ENCODE assay signal across 10 cellular contexts in genomic region chr14:23577004-23577681, GRCh38. TPM values are rescaled to one million over a fixed set of nuclear protein-coding genes. Genes with fewer than 3 reads are reported as not detected.
DNase-seq lines count a peak whose midpoint lies in the region; ATAC-seq and TF ChIP-seq lines count a peak whose summit lies in the region.
"Had no signal": no experiment of that assay in that cellular context is flagged by ENCODE, and none has a peak within 500 bp of the region (broad histone marks: within the 10 kb centered on the region; RNA-seq: fewer than 3 reads in every experiment).

No MANE protein-coding gene starts in this region.

- H3K4me1 Mint-ChIP-seq in activated naive CD4-positive, alpha-beta T cell treated with anti-CD3 and anti-CD28 coated beads for 36 hours (ENCODE audit: low read depth): peaks cover 19% of the 10 kb centered on the region
- peaks cover 19% of the 10 kb centered on the region for H3K4me1 Mint-ChIP-seq in activated naive CD4-positive, alpha-beta T cell treated with anti-CD3 and anti-CD28 coated beads, Interleukin-2, amount 10 ng/mL, durations not matched to agents 7 days and 5 days

- H3K9me3 ChIP-seq in colonic mucosa (no peaks in the 10 kb centered on the region), mesenchymal stem cell (ENCODE audit: control insufficient read depth, low read length) (no peaks in the 10 kb centered on the region), aorta (ENCODE audit: control insufficient read depth, low read length) (no peaks in the 10 kb centered on the region)

- H3K4ac ChIP-seq in mesenchymal stem cell (ENCODE audit: low read depth in 1 of 2, low read length in 2 of 2): no peak overlapping the region

- H3K4me3 Mint-ChIP-seq in activated naive CD4-positive, alpha-beta T cell treated with anti-CD3 and anti-CD28 coated beads for 36 hours: peak overlapping the region; percentile 47
- H3K4me3 Mint-ChIP-seq in activated naive CD4-positive, alpha-beta T cell treated with anti-CD3 and anti-CD28 coated beads, Interleukin-2, amount 10 ng/mL, durations not matched to agents 7 days and 5 days: no peak overlapping the region

- CTCF ChIA-PET in activated naive CD4-positive, alpha-beta T cell treated with anti-CD3 and anti-CD28 coated beads for 36 hours (lab: Charles Lee): no interaction called here
- CTCF ChIA-PET in activated naive CD4-positive, alpha-beta T cell treated with anti-CD3 and anti-CD28 coated beads, Interleukin-2, amount 10 ng/mL, durations not matched to agents 7 days and 5 days (lab: Charles Lee): no interaction called here

- no peaks in the 10 kb centered on the region for H3K36me3 ChIP-seq in colonic mucosa
- peaks cover 0 to 2% of the 10 kb centered on the region in 2 experiments for H3K36me3 ChIP-seq in mesenchymal stem cell (ENCODE audit: control insufficient read depth in 1 of 2, insufficient read depth in 2 of 2, low read depth in 1 of 2, low read length in 2 of 2)
- no peaks in the 10 kb centered on the region for H3K36me3 ChIP-seq in aorta (ENCODE audit: control insufficient read depth in 1 of 2, insufficient read depth in 2 of 2, low read length in 1 of 2)

- H3K79me1 ChIP-seq in mesenchymal stem cell (replicated peaks; ENCODE audit: low read length, poor library complexity, severe bottlenecking): no peaks in the 10 kb centered on the region

- H3K27ac ChIP-seq in colonic mucosa (no peak overlapping the region), mesenchymal stem cell (ENCODE audit: low read length, poor library complexity, severe bottlenecking) (no peak overlapping the region), aorta (ENCODE audit: low read depth in 1 of 2, low read length in 2 of 2) (no peak overlapping the region)
- H3K27ac ChIP-seq: VCaP had no signal

- H3K4me2 ChIP-seq in mesenchymal stem cell (ENCODE audit: low read length, poor library complexity, severe bottlenecking): peak overlapping the region; percentile 4

- H2AFZ ChIP-seq in mesenchymal stem cell (ENCODE audit: low read depth, low read length): no peak overlapping the region

- H3K9ac ChIP-seq in colonic mucosa (ENCODE audit: low read depth in 2 of 2, low read length in 2 of 2): no peak overlapping the region
- no peak overlapping the region for H3K9ac ChIP-seq in mesenchymal stem cell (ENCODE audit: low read length)

- no peak overlapping the region for H3K27ac Mint-ChIP-seq in activated naive CD4-positive, alpha-beta T cell treated with anti-CD3 and anti-CD28 coated beads for 36 hours
- no peak overlapping the region for H3K27ac Mint-ChIP-seq in activated naive CD4-positive, alpha-beta T cell treated with anti-CD3 and anti-CD28 coated beads, Interleukin-2, amount 10 ng/mL, durations not matched to agents 7 days and 5 days

- H2BK5ac ChIP-seq in mesenchymal stem cell (ENCODE audit: low read depth, low read length, poor library complexity, severe bottlenecking): no peak overlapping the region

- DNase-seq in activated naive CD4-positive, alpha-beta T cell treated with anti-CD3 and anti-CD28 coated beads for 36 hours: no peak
- no peak for DNase-seq in activated naive CD4-positive, alpha-beta T cell treated with anti-CD3 and anti-CD28 coated beads, Interleukin-2, amount 10 ng/mL, durations not matched to agents 7 days and 5 days
- DNase-seq in colonic mucosa (peak; percentile 16), mesenchymal stem cell (no peak), aorta (no peak), NCI-H2196 treated with DMSO at 0.1 percent for 48 hours (lab: John Stamatoyannopoulos, UW; ENCODE audit: unreplicated experiment) (no peak)
- DNase-seq: DND-41 had no signal

- 8% methylated on average over 53 of the region's 67 CpGs for WGBS in mesenchymal stem cell
- 2% methylated on average over 65 to 67 of the region's 67 CpGs for WGBS in aorta, 2 donors

- H4K8ac ChIP-seq in mesenchymal stem cell (ENCODE audit: low read length): no peak overlapping the region

- no peak overlapping the region for H2AK5ac ChIP-seq in mesenchymal stem cell (ENCODE audit: low read length, severe bottlenecking)

- intact Hi-C loops in activated naive CD4-positive, alpha-beta T cell treated with anti-CD3 and anti-CD28 coated beads for 36 hours (cut with micrococcal nuclease): no loop called here
- intact Hi-C loops in colonic mucosa (cut with DNase I) (no loop called here), aorta (cut with DNase I) (no loop called here)

- H3K4me1 ChIP-seq in colonic mucosa: peaks cover 3% of the 10 kb centered on the region
- peaks cover 15% of the 10 kb centered on the region for H3K4me1 ChIP-seq in mesenchymal stem cell (ENCODE audit: control insufficient read depth, insufficient read depth, low read depth, low read length)
- no peaks in the 10 kb centered on the region for H3K4me1 ChIP-seq in aorta (ENCODE audit: control insufficient read depth in 1 of 2, insufficient read depth in 2 of 2, low read length in 2 of 2)

- H2BK120ac ChIP-seq in mesenchymal stem cell (ENCODE audit: low read depth, low read length): no peak overlapping the region

- TF ChIP-seq CTCF in colonic mucosa (IDR thresholded peaks at IDR 0.05): no peak

- no peaks in the 10 kb centered on the region for H3K36me3 Mint-ChIP-seq in activated naive CD4-positive, alpha-beta T cell treated with anti-CD3 and anti-CD28 coated beads for 36 hours (ENCODE audit: low read depth)
- no peaks in the 10 kb centered on the region for H3K36me3 Mint-ChIP-seq in activated naive CD4-positive, alpha-beta T cell treated with anti-CD3 and anti-CD28 coated beads, Interleukin-2, amount 10 ng/mL, durations not matched to agents 7 days and 5 days

- peaks cover 31% of the 10 kb centered on the region for H3K27me3 Mint-ChIP-seq in activated naive CD4-positive, alpha-beta T cell treated with anti-CD3 and anti-CD28 coated beads for 36 hours (ENCODE audit: low read depth)
- H3K27me3 Mint-ChIP-seq in activated naive CD4-positive, alpha-beta T cell treated with anti-CD3 and anti-CD28 coated beads, Interleukin-2, amount 10 ng/mL, durations not matched to agents 7 days and 5 days: peaks cover 87% of the 10 kb centered on the region

- no peaks in the 10 kb centered on the region for H3K9me3 Mint-ChIP-seq in activated naive CD4-positive, alpha-beta T cell treated with anti-CD3 and anti-CD28 coated beads for 36 hours
- H3K9me3 Mint-ChIP-seq in activated naive CD4-positive, alpha-beta T cell treated with anti-CD3 and anti-CD28 coated beads, Interleukin-2, amount 10 ng/mL, durations not matched to agents 7 days and 5 days: no peaks in the 10 kb centered on the region

- peak; percentile 48 for ATAC-seq in aorta (ENCODE audit: low FRiP score)
- ATAC-seq in HG02623 (IDR thresholded peaks at IDR 0.05; ENCODE audit: unreplicated experiment): no peak
- ATAC-seq in HG02973 (IDR thresholded peaks at IDR 0.05; ENCODE audit: unreplicated experiment): no peak

- H3K4me3 ChIP-seq in colonic mucosa (no peak overlapping the region), mesenchymal stem cell (ENCODE audit: insufficient read depth in 1 of 2, low read depth in 1 of 2, low read length in 2 of 2) (no peak overlapping the region), aorta (ENCODE audit: low read length in 2 of 2) (no peak overlapping the region)

- H3K27me3 ChIP-seq in colonic mucosa: peaks cover 27% of the 10 kb centered on the region
- peaks cover 70 to 81% of the 10 kb centered on the region in 2 experiments for H3K27me3 ChIP-seq in mesenchymal stem cell (ENCODE audit: control insufficient read depth in 1 of 2, insufficient read depth in 1 of 2, low read length in 2 of 2)
- no peaks in the 10 kb centered on the region for H3K27me3 ChIP-seq in aorta (ENCODE audit: control insufficient read depth in 1 of 2, insufficient read depth in 2 of 2, low read length in 1 of 2)

- no peak overlapping the region for H3K18ac ChIP-seq in mesenchymal stem cell (ENCODE audit: low read depth in 1 of 2, low read length in 2 of 2)

- H3K23ac ChIP-seq in mesenchymal stem cell (ENCODE audit: low read length in 2 of 2): peak overlapping the region in 1 of 2 experiments; percentile 72

- H4K91ac ChIP-seq in mesenchymal stem cell (ENCODE audit: low read length): no peak overlapping the region

- H3K14ac ChIP-seq in mesenchymal stem cell (ENCODE audit: low read length in 2 of 2): no peak overlapping the region

- H2BK15ac ChIP-seq in mesenchymal stem cell (ENCODE audit: low read depth, poor library complexity, severe bottlenecking): no peak overlapping the region

- no peak overlapping the region for H2BK12ac ChIP-seq in mesenchymal stem cell (ENCODE audit: low read length in 2 of 2)

RNA-seq across cellular contexts. Expression of gene JPH4, which starts 1.4 kb away (rescaled TPM):
- total RNA-seq in activated naive CD4-positive, alpha-beta T cell treated with anti-CD3 and anti-CD28 coated beads for 36 hours: under 1 TPM in 1 of 2 experiments, not detected in 1; 0.05 TPM
- total RNA-seq in colonic mucosa (under 1 TPM; 0.30 to 0.58 TPM), aorta (1 to 10 TPM; 1.5 to 1.7 TPM)
- 0.04 TPM for polyA plus RNA-seq in mesenchymal stem cell (2013, experiment 1 of 2)
- polyA plus RNA-seq in mesenchymal stem cell (2013, experiment 2 of 2): 0.03 TPM
- polyA plus RNA-seq in aorta: under 1 TPM in 1 of 2 donors, not detected in 1; 0.23 TPM

RNA-seq across cellular contexts. Expression of gene AP1G2, which starts 9.6 kb away (rescaled TPM):
- 100 to 1,000 TPM; 205 to 216 TPM for total RNA-seq in activated naive CD4-positive, alpha-beta T cell treated with anti-CD3 and anti-CD28 coated beads for 36 hours
- total RNA-seq in colonic mucosa (100 to 1,000 TPM; 154 to 214 TPM), aorta (10 to 100 TPM; 36.9 to 78.6 TPM)
- polyA plus RNA-seq in mesenchymal stem cell (2013, experiment 1 of 2): 33.4 TPM
- polyA plus RNA-seq in mesenchymal stem cell (2013, experiment 2 of 2): 33.4 TPM
- 10 to 100 TPM; 17.5 to 75.7 TPM for polyA plus RNA-seq in aorta

RNA-seq across cellular contexts. Expression of gene THTPA, which starts 21.1 kb away (rescaled TPM):
- 1 to 10 TPM; 6.2 to 6.6 TPM for total RNA-seq in activated naive CD4-positive, alpha-beta T cell treated with anti-CD3 and anti-CD28 coated beads for 36 hours
- 10 to 100 TPM in 1 of 2 donors, 1 to 10 TPM in 1; 9.0 to 21.0 TPM for total RNA-seq in colonic mucosa
- polyA plus RNA-seq in mesenchymal stem cell (2013, experiment 1 of 2): 7.2 TPM
- polyA plus RNA-seq in mesenchymal stem cell (2013, experiment 2 of 2): 7.1 TPM
- total RNA-seq in aorta: 10 to 100 TPM; 13.0 to 13.7 TPM
- polyA plus RNA-seq in aorta: 10 to 100 TPM; 14.0 to 24.0 TPM

RNA-seq across cellular contexts. Expression of gene ZFHX2, which starts 25.6 kb away (rescaled TPM):
- under 1 TPM; 0.36 to 0.57 TPM for total RNA-seq in activated naive CD4-positive, alpha-beta T cell treated with anti-CD3 and anti-CD28 coated beads for 36 hours
- total RNA-seq in colonic mucosa: 1 to 10 TPM; 1.8 to 2.0 TPM
- polyA plus RNA-seq in mesenchymal stem cell (2013, experiment 1 of 2): 0.19 TPM
- 0.23 TPM for polyA plus RNA-seq in mesenchymal stem cell (2013, experiment 2 of 2)
- 1 to 10 TPM; 1.5 to 4.0 TPM for total RNA-seq in aorta
- polyA plus RNA-seq in aorta: 1 to 10 TPM in 1 of 2 donors, under 1 TPM in 1; 0.13 to 2.1 TPM

RNA-seq across cellular contexts. Expression of gene DHRS2, which starts 59.0 kb away (rescaled TPM):
- under 1 TPM; 0.17 to 0.26 TPM for total RNA-seq in activated naive CD4-positive, alpha-beta T cell treated with anti-CD3 and anti-CD28 coated beads for 36 hours
- total RNA-seq in colonic mucosa: 1 to 10 TPM in 1 of 2 donors, under 1 TPM in 1; 0.56 to 2.1 TPM
- polyA plus RNA-seq in mesenchymal stem cell (2013, experiment 1 of 2): 0.08 TPM
- 0.07 TPM for polyA plus RNA-seq in mesenchymal stem cell (2013, experiment 2 of 2)
- not detected for total RNA-seq in aorta
- polyA plus RNA-seq in aorta: under 1 TPM in 1 of 2 donors, not detected in 1; 0.18 TPM
